Comparison of ENCODE assay signal across 7 cellular contexts in the genomic region with DNA sequence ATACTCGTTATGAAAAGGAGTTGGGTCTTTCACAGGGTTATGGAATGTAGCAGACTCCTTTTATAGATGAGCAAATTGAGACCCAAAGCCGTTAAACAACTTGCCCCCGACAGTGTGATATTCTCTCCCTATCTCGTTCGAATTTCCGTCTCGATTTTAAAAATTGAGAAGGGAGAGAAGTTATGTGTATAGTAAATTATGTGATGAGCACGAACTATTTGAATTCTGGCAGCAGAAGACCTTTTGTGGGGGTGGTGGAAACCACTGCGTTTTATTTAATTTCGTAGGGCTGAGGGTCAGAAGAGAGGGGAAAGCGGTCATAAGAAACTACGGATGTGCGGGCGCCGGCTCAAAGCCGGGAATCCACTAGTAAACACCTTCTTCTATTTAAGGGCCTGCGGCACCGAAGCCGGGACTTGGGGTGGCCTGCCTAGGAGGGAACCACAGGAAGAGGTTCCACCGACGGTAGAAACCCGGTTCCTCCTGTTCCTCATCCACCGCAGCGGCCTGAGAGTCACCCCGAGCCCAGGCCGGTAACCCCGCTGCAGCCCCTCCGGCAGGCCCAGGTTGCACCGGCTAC. TPM values are rescaled to one million over a fixed set of nuclear protein-coding genes. Genes with fewer than 3 reads are reported as not detected.
DNase-seq lines count a peak whose midpoint lies in the region; ATAC-seq and TF ChIP-seq lines count a peak whose summit lies in the region.

No MANE protein-coding gene starts in this region.

- H3K4me2 ChIP-seq in Karpas-422 (ENCODE audit: low read depth, low read length, poor library complexity, severe bottlenecking) = peak overlapping the region; percentile 97
- peak overlapping the region; percentile 91 for H3K4me2 ChIP-seq in smooth muscle cell

- no peaks in the 10 kb centered on the region for H3F3A ChIP-seq in smooth muscle cell (ENCODE audit: low read depth)

- WGBS in adipose tissue, 3 donors = 3 to 6% (median 6%) methylated on average over 21 to 29 of the region's 29 CpGs
- 50% methylated on average over 29 of the region's 29 CpGs for WGBS in smooth muscle cell (ENCODE audit: low lambda C conversion rate)

- H3K36me3 ChIP-seq in Karpas-422 (ENCODE audit: insufficient read depth, low read length) (peaks cover 23% of the 10 kb centered on the region), iPS-15b (ENCODE audit: control insufficient read depth, insufficient read depth, low read length) (no peaks in the 10 kb centered on the region), smooth muscle cell (ENCODE audit: low read depth) (no peaks in the 10 kb centered on the region)

- H3K4me1 ChIP-seq in Karpas-422 (ENCODE audit: low read length) = peaks cover 59% of the 10 kb centered on the region
- H3K4me1 ChIP-seq in iPS-15b (ENCODE audit: control insufficient read depth, insufficient read depth, low read length) = peaks cover 15% of the 10 kb centered on the region
- H3K4me1 ChIP-seq in smooth muscle cell (ENCODE audit: low read depth) = peaks cover 19% of the 10 kb centered on the region

- H3K9ac ChIP-seq in Karpas-422 (ENCODE audit: low read length) (peak overlapping the region; percentile 97), iPS-15b (ENCODE audit: low read depth, low read length) (peak overlapping the region; percentile 67), smooth muscle cell (ENCODE audit: low read depth) (peak overlapping the region; percentile 99)

- H2AFZ ChIP-seq in Karpas-422 (ENCODE audit: low read length) (peak overlapping the region; percentile 81), smooth muscle cell (ENCODE audit: low read depth) (no peak overlapping the region)

- H3K9me3 ChIP-seq in Karpas-422 (ENCODE audit: low read length) = no peaks in the 10 kb centered on the region
- no peaks in the 10 kb centered on the region for H3K9me3 ChIP-seq in iPS-15b (ENCODE audit: control insufficient read depth, insufficient read depth, low read length)
- no peaks in the 10 kb centered on the region for H3K9me3 ChIP-seq in smooth muscle cell (replicated peaks; ENCODE audit: low read depth)

- H3K27ac ChIP-seq in Karpas-422 (ENCODE audit: low read length) (peak overlapping the region; percentile 98), adipose tissue (ENCODE audit: low read depth, low read length) (peak overlapping the region; percentile 87), smooth muscle cell (ENCODE audit: low read depth) (peak overlapping the region; percentile 100)

- H3K9me2 ChIP-seq in Karpas-422 (replicated peaks; ENCODE audit: insufficient read depth, low read length) = no peaks in the 10 kb centered on the region

- H4K20me1 ChIP-seq in Karpas-422 (ENCODE audit: insufficient read depth, low read depth, low read length) = peaks cover 34% of the 10 kb centered on the region
- peaks cover 30% of the 10 kb centered on the region for H4K20me1 ChIP-seq in smooth muscle cell (ENCODE audit: low read depth)

- H3K79me2 ChIP-seq in Karpas-422 (ENCODE audit: low read length) = peaks cover 38% of the 10 kb centered on the region
- H3K79me2 ChIP-seq in smooth muscle cell (ENCODE audit: low read depth) = peaks cover 26% of the 10 kb centered on the region

- peak overlapping the region; percentile 90 for H3K4me3 ChIP-seq in GM12864 (ENCODE audit: low read depth, low read length)
- H3K4me3 ChIP-seq in Karpas-422 (ENCODE audit: low read length) = peak overlapping the region; percentile 90
- peak overlapping the region; percentile 59 for H3K4me3 ChIP-seq in iPS-15b (ENCODE audit: low read depth, low read length)
- H3K4me3 ChIP-seq in smooth muscle cell = peak overlapping the region; percentile 82

- TF ChIP-seq CTCF in GM12864 (IDR thresholded peaks at IDR 0.05; ENCODE audit: low read depth, low read length, missing control alignments) (no peak), smooth muscle cell (IDR thresholded peaks at IDR 0.05; ENCODE audit: borderline replicate concordance, insufficient read depth, poor library complexity, severe bottlenecking) (no peak)

- DNase-seq in GM12864 (ENCODE audit: low read depth) (no peak), Karpas-422 (peak; percentile 74), smooth muscle cell (lab: John Stamatoyannopoulos, UW; ENCODE audit: unreplicated experiment) (no peak)

- H3K27me3 ChIP-seq in Karpas-422 (ENCODE audit: low read length) = no peaks in the 10 kb centered on the region
- H3K27me3 ChIP-seq in iPS-15b (ENCODE audit: control insufficient read depth, insufficient read depth, low read length) = no peaks in the 10 kb centered on the region
- H3K27me3 ChIP-seq in smooth muscle cell (ENCODE audit: low read depth) = no peaks in the 10 kb centered on the region

- ATAC-seq in GM21529 (IDR thresholded peaks at IDR 0.05; ENCODE audit: unreplicated experiment) = peak; percentile 5
- no peak for ATAC-seq in GM18519 (IDR thresholded peaks at IDR 0.05; ENCODE audit: low FRiP score, unreplicated experiment)

RNA-seq across cellular contexts. Expression of a gene that starts 1.5 kb away (rescaled TPM):
- 198 and 210 TPM in 2 replicates for total RNA-seq in Karpas-422 (2014; rRNA removed; shearing (Covaris generic); ENCODE audit: low replicate concordance)
- polyA plus RNA-seq in adipose tissue (100 to 1,000 TPM in 2 of 3 donors, 10 to 100 TPM in 1; 28.7 to 179 (median 113) TPM), smooth muscle cell (104 and 124 TPM in 2 replicates)
- 241 and 245 TPM in 2 replicates for total RNA-seq in smooth muscle cell
